In genomic region chr13:71260246-71260645, GRCh38 we compare ENCODE assay signal across 31 cellular contexts.
"Had no signal": no experiment of that assay in that cellular context is flagged by ENCODE, and none has a peak within 500 bp of the region (broad histone marks: within the 10 kb centered on the region; RNA-seq: fewer than 3 reads in every experiment).

No MANE protein-coding gene starts in this region.

- FAIRE-seq: astrocyte, TTC549 had no signal

- H3K9me3 ChIP-seq: adrenal gland, body of pancreas, breast epithelium had no signal

- H3K36me3 ChIP-seq: adrenal gland, brain microvascular endothelial cell, breast epithelium had no signal

- H3K4me1 ChIP-seq: adrenal gland, body of pancreas, breast epithelium had no signal

- H3K4me3 ChIP-seq: adrenal gland, body of pancreas, breast epithelium had no signal

- H3K27ac ChIP-seq: adrenal gland, body of pancreas, brain microvascular endothelial cell, breast epithelium, VCaP had no signal

- DNase-seq: activated B cell treated with CpG ODN at 0.5 μM for 24 hours; activated CD4-positive, alpha-beta memory T cell treated with anti-CD3 and anti-CD28 coated beads for 36 hours; activated CD4-positive, alpha-beta T cell treated with anti-CD3 and anti-CD28 coated beads for 4 hours; activated CD4-positive, alpha-beta T cell treated with anti-CD3 and anti-CD28 coated beads, Interleukin-2, amount 10 ng/mL, durations not matched to agents 24 days and 14 days; activated CD4-positive, alpha-beta T cell treated with anti-CD3 and anti-CD28 coated beads, Interleukin-2, amount 50 U/mL, for 1 hour; activated CD4-positive, alpha-beta T cell treated with anti-CD3 and anti-CD28 coated beads, Interleukin-2, amount 50 U/mL, for 4 hours; activated CD4-positive, CD25-positive, alpha-beta regulatory T cell treated with anti-CD3 and anti-CD28 coated beads, Interleukin-2, amount 50 U/mL, for 72 hours; activated CD8-positive, alpha-beta memory T cell treated with anti-CD3 and anti-CD28 coated beads, Interleukin-2, amount 50 U/mL, for 48 hours; activated CD8-positive, alpha-beta T cell treated with anti-CD3 and anti-CD28 coated beads for 36 hours; activated effector memory CD4-positive, alpha-beta T cell treated with Interleukin-2 at 50 U/mL for 16 hours; activated gamma-delta T cell; activated naive CD4-positive, alpha-beta T cell; activated naive CD4-positive, alpha-beta T cell treated with anti-CD3 and anti-CD28 coated beads for 36 hours; activated naive CD4-positive, alpha-beta T cell treated with anti-CD3 and anti-CD28 coated beads, Interleukin-2, amount 50 U/mL, for 16 hours; activated naive CD8-positive, alpha-beta T cell treated with anti-CD3 and anti-CD28 coated beads for 36 hours; activated T-cell treated with anti-CD3 and anti-CD28 coated beads, Interleukin-2, amount 50 U/mL, for 24 hours; activated T-cell treated with anti-CD3 and anti-CD28 coated beads, Interleukin-2, amount 50 U/mL, for 48 hours; adrenal gland; amniotic stem cell; aorta; body of pancreas; brain microvascular endothelial cell; SW 1271; T-helper 1 cell; T-helper 2 cell; T-helper 9 cell had no signal

- H3K27me3 ChIP-seq: adrenal gland, body of pancreas, brain microvascular endothelial cell, breast epithelium had no signal

- ATAC-seq: activated CD8-positive, alpha-beta T cell treated with anti-CD3 and anti-CD28 coated beads for 36 hours; activated naive CD4-positive, alpha-beta T cell treated with anti-CD3 and anti-CD28 coated beads, Interleukin-2, amount 50 U/mL, for 72 hours; body of pancreas had no signal
